ENCODE assay signal across 10 cellular contexts in genomic region chr2:197873293-197873701, GRCh38.
DNase-seq lines count a peak whose midpoint lies in the region; ATAC-seq and TF ChIP-seq lines count a peak whose summit lies in the region.
"Had no signal": no experiment of that assay in that cellular context is flagged by ENCODE, and none has a peak within 500 bp of the region (broad histone marks: within the 10 kb centered on the region; RNA-seq: fewer than 3 reads in every experiment).

No MANE protein-coding gene starts in this region.

- H3K56ac ChIP-seq in mesendoderm (ENCODE audit: low read length) = no peak overlapping the region

- H3K4me3 Mint-ChIP-seq in CD4-positive, CD25-positive, alpha-beta regulatory T cell = no peak overlapping the region
- no peak overlapping the region for H3K4me3 Mint-ChIP-seq in osteocyte (ENCODE audit: unreplicated experiment)

- TF ChIP-seq CTCF in osteocyte (IDR thresholded peaks at IDR 0.05) = no peak

- H3K23ac ChIP-seq in mesendoderm (ENCODE audit: low read length) = no peak overlapping the region

- no CpG with 5 or more reads among the region's 4 CpGs for WGBS in mesendoderm (ENCODE audit: extremely low coverage, insufficient coverage, low lambda C conversion rate)

- peaks cover 35 to 86% (median 62%) of the 10 kb centered on the region in 4 donors for H3K4me1 Mint-ChIP-seq in CD4-positive, CD25-positive, alpha-beta regulatory T cell
- H3K4me1 Mint-ChIP-seq in osteocyte (ENCODE audit: unreplicated experiment) = peaks cover 10% of the 10 kb centered on the region

- H2BK5ac ChIP-seq in mesendoderm (ENCODE audit: low read length) = no peak overlapping the region

- H3K4ac ChIP-seq in mesendoderm (ENCODE audit: low read depth, low read length) = no peak overlapping the region

- no peak overlapping the region for H2BK15ac ChIP-seq in mesendoderm (replicated peaks; ENCODE audit: low read depth)

- H3K4me3 ChIP-seq in CD4-positive, CD25-positive, alpha-beta regulatory T cell (ENCODE audit: low read depth, low read length) = peak overlapping the region; percentile 3
- no peak overlapping the region for H3K4me3 ChIP-seq in mesendoderm (ENCODE audit: low read length)

- DNase-seq in CD4-positive, CD25-positive, alpha-beta regulatory T cell = no peak
- peak; percentile 4 for DNase-seq in MV-4-11 (lab: John Stamatoyannopoulos, UW)
- peak; percentile 41 for DNase-seq in dedifferentiated amniotic fluid mesenchymal stem cell (ENCODE audit: extremely low spot score)
- DNase-seq in mesendoderm = peak; percentile 85
- DNase-seq in NCI-H2107 (lab: John Stamatoyannopoulos, UW) = no peak
- DNase-seq in osteocyte (ENCODE audit: extremely low spot score, unreplicated experiment) = no peak
- DNase-seq in NCI-H2171 treated with DMSO at 0.1 percent for 48 hours (lab: John Stamatoyannopoulos, UW) = no peak
- DNase-seq: activated T-cell treated with anti-CD3 and anti-CD28 coated beads, Interleukin-2, amount 50 U/mL, for 1 hour; NCI-H1105 treated with DMSO at 0.1 percent for 48 hours had no signal

- no peaks in the 10 kb centered on the region for H3K27me3 Mint-ChIP-seq in CD4-positive, CD25-positive, alpha-beta regulatory T cell
- no peaks in the 10 kb centered on the region for H3K27me3 Mint-ChIP-seq in osteocyte (ENCODE audit: unreplicated experiment)

- H3K79me2 ChIP-seq in mesendoderm (ENCODE audit: control insufficient read depth, insufficient read depth, low read length) = no peaks in the 10 kb centered on the region

- no peaks in the 10 kb centered on the region for H3K9me3 Mint-ChIP-seq in CD4-positive, CD25-positive, alpha-beta regulatory T cell
- no peaks in the 10 kb centered on the region for H3K9me3 Mint-ChIP-seq in osteocyte (ENCODE audit: unreplicated experiment)

- H4K8ac ChIP-seq in mesendoderm (ENCODE audit: low read depth, low read length) = no peak overlapping the region

- no peak overlapping the region for H3K27ac Mint-ChIP-seq in CD4-positive, CD25-positive, alpha-beta regulatory T cell
- H3K27ac Mint-ChIP-seq in osteocyte (ENCODE audit: unreplicated experiment) = no peak overlapping the region

- H3K27ac ChIP-seq in CD4-positive, CD25-positive, alpha-beta regulatory T cell (ENCODE audit: insufficient read depth, low read length, poor library complexity, severe bottlenecking) = no peak overlapping the region
- H3K27ac ChIP-seq in mesendoderm (ENCODE audit: low read depth, low read length) = peak overlapping the region; percentile 63

- H3K9me3 ChIP-seq in CD4-positive, CD25-positive, alpha-beta regulatory T cell (ENCODE audit: control insufficient read depth in 2 of 2, low read length in 2 of 2) = no peaks in the 10 kb centered on the region

- H3K79me1 ChIP-seq in mesendoderm (ENCODE audit: low read length) = no peaks in the 10 kb centered on the region

- H3K9ac ChIP-seq in mesendoderm (ENCODE audit: low read length) = no peak overlapping the region

- no peaks in the 10 kb centered on the region for H3K36me3 ChIP-seq in CD4-positive, CD25-positive, alpha-beta regulatory T cell (ENCODE audit: control insufficient read depth, insufficient read depth, low read length)
- H3K36me3 ChIP-seq in mesendoderm (ENCODE audit: control insufficient read depth, insufficient read depth, low read length) = no peaks in the 10 kb centered on the region

- H3K36me3 Mint-ChIP-seq in CD4-positive, CD25-positive, alpha-beta regulatory T cell = peaks cover 3% of the 10 kb centered on the region
- H3K36me3 Mint-ChIP-seq in osteocyte (ENCODE audit: unreplicated experiment) = no peaks in the 10 kb centered on the region

- H3K4me1 ChIP-seq in CD4-positive, CD25-positive, alpha-beta regulatory T cell (ENCODE audit: control insufficient read depth, insufficient read depth, low read length, poor library complexity, severe bottlenecking) = peaks cover 51% of the 10 kb centered on the region
- H3K4me1 ChIP-seq in mesendoderm (ENCODE audit: control insufficient read depth, low read depth, low read length) = peaks cover 4% of the 10 kb centered on the region

- no peak overlapping the region for H2AK5ac ChIP-seq in mesendoderm (ENCODE audit: low read length)

- no peak overlapping the region for H2BK120ac ChIP-seq in mesendoderm (ENCODE audit: low read depth, low read length)

- ATAC-seq in CD4-positive, CD25-positive, alpha-beta regulatory T cell (ENCODE audit: low read depth in 2 of 2) = no peak
- no peak for ATAC-seq in GM19452 (IDR thresholded peaks at IDR 0.05; ENCODE audit: unreplicated experiment)

- no peak overlapping the region for H3K4me2 ChIP-seq in mesendoderm (ENCODE audit: low read length)

- no peak overlapping the region for H4K5ac ChIP-seq in mesendoderm (ENCODE audit: low read length)

- H3K27me3 ChIP-seq in CD4-positive, CD25-positive, alpha-beta regulatory T cell (ENCODE audit: control insufficient read depth, insufficient read depth, low read length) = no peaks in the 10 kb centered on the region
- no peaks in the 10 kb centered on the region for H3K27me3 ChIP-seq in mesendoderm (ENCODE audit: insufficient read depth, low read length, poor library complexity)

- peak overlapping the region; percentile 47 for H3K18ac ChIP-seq in mesendoderm (ENCODE audit: low read length)

Comparison
In these comparisons a context has a peak if more than half of its experiments do, and no peak if none do; other contexts are left out.
1. DNase-seq: peak in MV-4-11 (single experiment), dedifferentiated amniotic fluid mesenchymal stem cell (single experiment) and mesendoderm (single experiment); none in CD4-positive, CD25-positive, alpha-beta regulatory T cell (0 of 3), NCI-H2107 (single experiment), osteocyte (single experiment) and NCI-H2171 treated with DMSO at 0.1 percent for 48 hours (single experiment).